In the genomic region with DNA sequence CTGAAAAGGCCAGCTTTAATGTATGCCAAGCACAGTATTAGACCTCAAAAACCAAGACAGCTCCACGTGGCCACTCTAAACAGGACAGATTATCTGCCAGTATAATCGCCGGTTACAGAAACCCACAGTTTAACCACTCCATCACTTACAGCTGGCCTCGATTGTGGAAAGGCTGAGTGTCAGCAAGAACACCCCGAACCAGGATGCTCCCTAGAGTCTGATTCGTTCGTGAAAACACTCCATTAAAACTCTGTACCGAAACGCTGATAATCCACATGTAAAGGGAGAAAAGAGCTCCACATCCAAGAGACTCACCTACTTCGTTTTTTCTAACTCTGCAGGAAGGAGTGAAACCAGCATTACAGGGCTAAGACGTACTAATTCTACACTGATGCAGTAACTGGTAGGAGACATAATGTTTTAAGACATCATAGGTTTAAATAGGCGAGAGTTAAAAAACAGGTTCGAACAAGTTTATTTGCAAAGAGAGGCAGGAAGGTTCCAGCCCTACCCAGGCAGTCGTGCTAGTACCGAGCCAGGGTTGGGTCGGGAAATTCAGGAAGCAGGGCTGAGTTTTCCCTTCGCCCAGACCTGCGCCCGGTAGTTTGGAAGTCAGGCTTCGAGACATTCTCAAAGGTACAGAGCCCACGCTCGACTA, we compare ENCODE assay signal across 8 cellular contexts. TPM values are rescaled to one million over a fixed set of nuclear protein-coding genes. Genes with fewer than 3 reads are reported as not detected.
DNase-seq lines count a peak whose midpoint lies in the region; ATAC-seq and TF ChIP-seq lines count a peak whose summit lies in the region.

No MANE protein-coding gene starts in this region.

- in situ Hi-C loops in ACHN (cut with HindIII; ENCODE audit: low pct_ligation_motif_present, low pct_unique_long_range_greater_than_20kb, low sequenced_read_pairs) = no loop called here

- H3K23ac ChIP-seq in mesenchymal stem cell (ENCODE audit: low read length in 2 of 2) = no peak overlapping the region

- H2AFZ ChIP-seq in mesenchymal stem cell (ENCODE audit: low read depth, low read length) = peak overlapping the region; percentile 11

- no peak overlapping the region for H3K4ac ChIP-seq in mesenchymal stem cell (ENCODE audit: low read depth in 1 of 2, low read length in 2 of 2)

- intact Hi-C loops in thyroid gland (cut with DNase I) = loop anchor here (10.0 kb wide), 1 partner anchor 80 kb away; no protein-coding TSS in a partner anchor

- H2BK15ac ChIP-seq in mesenchymal stem cell (ENCODE audit: low read depth, poor library complexity, severe bottlenecking) = no peak overlapping the region

- no peak overlapping the region; the same call in 1 of the 2 replicates for H3K27ac ChIP-seq in SJSA1
- peak overlapping the region; percentile 86 for H3K27ac ChIP-seq in effector memory CD4-positive, alpha-beta T cell (ENCODE audit: insufficient read depth, low read length, poor library complexity, severe bottlenecking)
- peak overlapping the region; percentile 17 for H3K27ac ChIP-seq in mesenchymal stem cell (ENCODE audit: low read length, poor library complexity, severe bottlenecking)
- peak overlapping the region; percentile 89 to 99 (median 99) for H3K27ac ChIP-seq in thyroid gland

- ATAC-seq in GM19395 (IDR thresholded peaks at IDR 0.05; ENCODE audit: unreplicated experiment) = peak; percentile 1

- H3K4me2 ChIP-seq in mesenchymal stem cell (ENCODE audit: low read length, poor library complexity, severe bottlenecking) = peak overlapping the region; percentile 96

- H3K9me3 ChIP-seq in SJSA1 (replicated peaks) = no peaks in the 10 kb centered on the region
- H3K9me3 ChIP-seq in effector memory CD4-positive, alpha-beta T cell (ENCODE audit: control insufficient read depth, low read length) = no peaks in the 10 kb centered on the region
- H3K9me3 ChIP-seq in mesenchymal stem cell (ENCODE audit: control insufficient read depth, low read length) = no peaks in the 10 kb centered on the region
- H3K9me3 ChIP-seq in thyroid gland = no peaks in the 10 kb centered on the region

- H4K91ac ChIP-seq in mesenchymal stem cell (ENCODE audit: low read length) = no peak overlapping the region

- DNase-seq in ACHN (peak; percentile 9), SJSA1 (ENCODE audit: low read depth in 1 of 2, low spot score in 2 of 2) (no peak), mesenchymal stem cell (peak; percentile 56), thyroid gland (no peak), islet precursor cell (no peak), NCI-H187 treated with DMSO at 0.1 percent for 48 hours (lab: John Stamatoyannopoulos, UW) (no peak)
- DNase-seq in effector memory CD4-positive, alpha-beta T cell = peak in 1 of 3 donors; percentile 23

- H2AK5ac ChIP-seq in mesenchymal stem cell (ENCODE audit: low read length, severe bottlenecking) = no peak overlapping the region

- peak overlapping the region; percentile 93 for H3K9ac ChIP-seq in mesenchymal stem cell (ENCODE audit: low read length)

- H3K18ac ChIP-seq in mesenchymal stem cell (ENCODE audit: low read depth in 1 of 2, low read length in 2 of 2) = no peak overlapping the region

- peaks cover 15% of the 10 kb centered on the region for H3K4me1 ChIP-seq in SJSA1 (replicated peaks)
- peaks cover 25% of the 10 kb centered on the region for H3K4me1 ChIP-seq in effector memory CD4-positive, alpha-beta T cell (ENCODE audit: control insufficient read depth, insufficient read depth, low read length, poor library complexity, severe bottlenecking)
- peaks cover 10% of the 10 kb centered on the region for H3K4me1 ChIP-seq in mesenchymal stem cell (ENCODE audit: control insufficient read depth, insufficient read depth, low read depth, low read length)
- H3K4me1 ChIP-seq in thyroid gland = peaks cover 17 to 28% of the 10 kb centered on the region in 2 donors

- H4K8ac ChIP-seq in mesenchymal stem cell (ENCODE audit: low read length) = no peak overlapping the region

- H3K27me3 ChIP-seq in SJSA1 (replicated peaks) (no peaks in the 10 kb centered on the region), mesenchymal stem cell (ENCODE audit: control insufficient read depth in 1 of 2, insufficient read depth in 1 of 2, low read length in 2 of 2) (no peaks in the 10 kb centered on the region), thyroid gland (no peaks in the 10 kb centered on the region)
- H3K27me3 ChIP-seq in effector memory CD4-positive, alpha-beta T cell (replicated peaks; ENCODE audit: control insufficient read depth, insufficient read depth, low read length, poor library complexity, severe bottlenecking) = no peaks in the 10 kb centered on the region

- no peak overlapping the region for H2BK5ac ChIP-seq in mesenchymal stem cell (ENCODE audit: low read depth, low read length, poor library complexity, severe bottlenecking)

- no peak for TF ChIP-seq CTCF in thyroid gland (IDR thresholded peaks at IDR 0.05)

- H2BK120ac ChIP-seq in mesenchymal stem cell (ENCODE audit: low read depth, low read length) = no peak overlapping the region

- peaks cover 22% of the 10 kb centered on the region for H3K79me1 ChIP-seq in mesenchymal stem cell (replicated peaks; ENCODE audit: low read length, poor library complexity, severe bottlenecking)

- H2BK12ac ChIP-seq in mesenchymal stem cell (ENCODE audit: low read length in 2 of 2) = no peak overlapping the region

- 2% methylated on average over 21 of the region's 22 CpGs for WGBS in mesenchymal stem cell
- 3 to 5% methylated on average over 22 of the region's 22 CpGs for WGBS in thyroid gland, 2 donors

- TF ChIP-seq POLR2A in thyroid gland (IDR thresholded peaks at IDR 0.05) = no peak

- H3K14ac ChIP-seq in mesenchymal stem cell (ENCODE audit: low read length in 2 of 2) = no peak overlapping the region

- H3K36me3 ChIP-seq in SJSA1 (peaks cover 8% of the 10 kb centered on the region), mesenchymal stem cell (ENCODE audit: control insufficient read depth in 1 of 2, insufficient read depth in 2 of 2, low read depth in 1 of 2, low read length in 2 of 2) (no peaks in the 10 kb centered on the region), thyroid gland (no peaks in the 10 kb centered on the region)
- H3K36me3 ChIP-seq in effector memory CD4-positive, alpha-beta T cell (ENCODE audit: control insufficient read depth, insufficient read depth, low read length) = no peaks in the 10 kb centered on the region

- H3K4me3 ChIP-seq in SJSA1 (peak overlapping the region; percentile 96), mesenchymal stem cell (ENCODE audit: insufficient read depth in 1 of 2, low read depth in 1 of 2, low read length in 2 of 2) (peak overlapping the region; percentile 91 to 98), thyroid gland (replicated peaks in 1 of 3) (peak overlapping the region; percentile 16 to 84 (median 68))
- peak overlapping the region; percentile 93 for H3K4me3 ChIP-seq in effector memory CD4-positive, alpha-beta T cell (ENCODE audit: insufficient read depth, low read depth, low read length, poor library complexity, severe bottlenecking)

RNA-seq across cellular contexts. Expression of a gene that starts 1.0 kb away (rescaled TPM):
- total RNA-seq in SJSA1 (2014; rRNA removed; shearing (Covaris generic)) = 3.0 and 7.0 TPM in 2 replicates
- polyA plus RNA-seq in mesenchymal stem cell (2013, experiment 1 of 2) = 6.8 TPM
- polyA plus RNA-seq in mesenchymal stem cell (2013, experiment 2 of 2) = 7.0 TPM
- total RNA-seq in thyroid gland = 10 to 100 TPM; 22.6 to 26.9 (median 24.8) TPM

Comparison
In these comparisons a context has a peak if more than half of its experiments do, and no peak if none do; other contexts are left out.
1. DNase-seq: peak in ACHN (single experiment) and mesenchymal stem cell (single experiment); none in SJSA1 (0 of 2), thyroid gland (0 of 2), islet precursor cell (single experiment) and NCI-H187 treated with DMSO at 0.1 percent for 48 hours (single experiment).
2. Peak in every context shown above with its lines, with median percentiles within 50 percentile points of each other: H3K4me3 ChIP-seq.